Comparison of ENCODE assay signal across 8 cellular contexts in the genomic region with DNA sequence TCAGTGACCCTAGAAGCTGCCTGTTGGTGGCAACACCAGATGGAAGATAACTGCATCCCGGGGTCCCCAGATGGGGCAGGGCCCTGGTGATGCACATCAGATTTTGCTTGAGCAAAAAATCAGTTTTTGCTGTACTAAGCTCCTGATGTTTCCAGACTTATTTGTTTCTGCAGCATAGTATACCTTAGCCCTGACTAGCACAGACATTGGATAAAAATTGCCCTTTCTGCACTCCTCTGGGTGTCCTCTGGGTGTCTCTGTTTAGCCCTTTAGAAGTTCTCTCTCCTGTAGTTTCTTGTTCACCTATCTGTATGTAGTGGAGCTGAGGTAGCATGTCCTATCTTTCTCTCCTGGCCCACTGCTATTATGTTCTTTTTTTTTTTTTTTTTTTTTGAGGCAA. TPM values are rescaled to one million over a fixed set of nuclear protein-coding genes. Genes with fewer than 3 reads are reported as not detected.
DNase-seq lines count a peak whose midpoint lies in the region; ATAC-seq and TF ChIP-seq lines count a peak whose summit lies in the region.

No MANE protein-coding gene starts in this region.

- no peak overlapping the region for H3K27ac Mint-ChIP-seq in progenitor cell of endocrine pancreas

- no peaks in the 10 kb centered on the region for H3K9me3 Mint-ChIP-seq in progenitor cell of endocrine pancreas (ENCODE audit: low read depth)

- H3K27ac ChIP-seq in 22Rv1 = no peak overlapping the region

- TF ChIP-seq CTCF in 22Rv1 (IDR thresholded peaks at IDR 0.05) = peak; percentile 50
- TF ChIP-seq CTCF in GM12872 (IDR thresholded peaks at IDR 0.05; ENCODE audit: insufficient read depth, low read depth, low read length) = peak; percentile 68
- TF ChIP-seq CTCF in progenitor cell of endocrine pancreas (IDR thresholded peaks at IDR 0.05; ENCODE audit: unreplicated experiment) = peak; percentile 36

- DNase-seq in NCI-H1694 treated with DMSO at 0.1 percent for 48 hours (lab: John Stamatoyannopoulos, UW) (peak; percentile 45), astrocyte of the hippocampus (ENCODE audit: low read depth, low spot score) (peak; percentile 33), progenitor cell of endocrine pancreas (ENCODE audit: low spot score, unreplicated experiment) (no peak), H4 (ENCODE audit: low spot score) (no peak)

- peaks cover 49% of the 10 kb centered on the region for H3K27me3 Mint-ChIP-seq in progenitor cell of endocrine pancreas

- ATAC-seq in HG02884 (IDR thresholded peaks at IDR 0.05; ENCODE audit: unreplicated experiment) (no peak), GM19328 (IDR thresholded peaks at IDR 0.05; ENCODE audit: unreplicated experiment) (no peak)

- H3K36me3 Mint-ChIP-seq in progenitor cell of endocrine pancreas (ENCODE audit: insufficient read depth) = no peaks in the 10 kb centered on the region

- H3K4me3 Mint-ChIP-seq in progenitor cell of endocrine pancreas (ENCODE audit: low read depth) = no peak overlapping the region

- no peaks in the 10 kb centered on the region for H3K4me1 Mint-ChIP-seq in progenitor cell of endocrine pancreas (ENCODE audit: low read depth)

RNA-seq across cellular contexts. Expression of a gene that starts 30.3 kb away (rescaled TPM):
- not detected in 2 replicates for total RNA-seq in progenitor cell of endocrine pancreas
- not detected in 2 replicates for total RNA-seq in H4 (2014; rRNA removed; shearing (Covaris generic))

RNA-seq across cellular contexts. Expression of a gene that starts 30.7 kb away (rescaled TPM):
- total RNA-seq in progenitor cell of endocrine pancreas = 2.8 and 3.1 TPM in 2 replicates
- not detected in 2 replicates for total RNA-seq in H4 (2014; rRNA removed; shearing (Covaris generic))

Comparison
In these comparisons a context has a peak if more than half of its experiments do, and no peak if none do; other contexts are left out.
1. DNase-seq: peak in NCI-H1694 treated with DMSO at 0.1 percent for 48 hours (single experiment) and astrocyte of the hippocampus (single experiment); none in progenitor cell of endocrine pancreas (single experiment) and H4 (single experiment).
2. Peak in every context shown above with its lines, with median percentiles within 50 percentile points of each other: CTCF ChIP-seq.